In genomic region chr2:28674062-28674712, GRCh38 we compare ENCODE assay signal across 2 cellular contexts.
TF ChIP-seq lines count a peak whose summit lies in the region.

No MANE protein-coding gene starts in this region.

TF ChIP-seq in IMR-90, 13 proteins besides CTCF, POLR2A, EP300 and RAD21:
- TF ChIP-seq MAZ (IDR thresholded peaks at IDR 0.05; ENCODE audit: borderline replicate concordance, low read depth, low read length) (no peak), ELK1 (IDR thresholded peaks at IDR 0.05; ENCODE audit: borderline replicate concordance, low read depth, low read length) (no peak), CEBPB (IDR thresholded peaks at IDR 0.05; ENCODE audit: low read depth, low read length) (peak; percentile 78), MXI1 (IDR thresholded peaks at IDR 0.05; ENCODE audit: borderline replicate concordance, low read depth, low read length) (no peak), CHD1 (IDR thresholded peaks at IDR 0.05; ENCODE audit: low read depth, low read length) (no peak), RCOR1 (IDR thresholded peaks at IDR 0.05; ENCODE audit: insufficient replicate concordance, low read length) (peak; percentile 65), BHLHE40 (IDR thresholded peaks at IDR 0.05; ENCODE audit: low read depth, low read length) (0 out of 2 replicates have a peak, but pooled peaks have one; percentile 7), USF2 (IDR thresholded peaks at IDR 0.05; ENCODE audit: low read depth, low read length) (no peak), SMC3 (IDR thresholded peaks at IDR 0.05; ENCODE audit: low read depth, low read length) (no peak; the same call in 1 of the 2 replicates), MAFK (IDR thresholded peaks at IDR 0.05; ENCODE audit: low read depth, low read length) (no peak), RFX5 (IDR thresholded peaks at IDR 0.05; ENCODE audit: low read depth, low read length) (no peak), FOS (IDR thresholded peaks at IDR 0.05; ENCODE audit: low read depth, low read length) (peak; percentile 67)

TF ChIP-seq in HepG2, 621 proteins besides CTCF, POLR2A, EP300 and RAD21:
- no peak for TF ChIP-seq ZNF746 (CRISPR knock-in tag; IDR thresholded peaks at IDR 0.05)
